Comparison of ENCODE assay signal across 20 cellular contexts in the genomic region with DNA sequence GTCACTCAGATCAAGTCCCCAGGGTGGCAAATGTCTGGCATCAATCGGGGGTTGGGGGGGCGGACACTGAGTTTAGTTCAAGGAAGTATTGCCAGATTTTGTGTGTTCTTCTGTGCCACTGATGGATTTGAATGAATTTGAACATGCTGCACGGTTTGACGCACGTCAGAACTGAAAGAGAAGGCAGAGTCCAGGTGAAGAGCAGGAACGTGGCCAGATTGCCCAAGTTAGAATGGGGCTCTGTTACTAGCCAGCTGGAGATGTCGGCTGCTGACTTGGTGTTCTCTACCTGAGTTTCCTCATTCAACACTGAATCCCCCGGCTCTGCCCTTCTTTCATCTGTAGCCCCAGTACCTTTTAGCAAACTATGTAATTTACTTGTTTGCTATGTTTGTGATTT.
DNase-seq lines count a peak whose midpoint lies in the region; ATAC-seq and TF ChIP-seq lines count a peak whose summit lies in the region.
"Had no signal": no experiment of that assay in that cellular context is flagged by ENCODE, and none has a peak within 500 bp of the region (broad histone marks: within the 10 kb centered on the region; RNA-seq: fewer than 3 reads in every experiment).

No MANE protein-coding gene starts in this region.

- no peak for DNase-seq in activated CD4-positive, alpha-beta T cell treated with anti-CD3 and anti-CD28 coated beads, Interleukin-2, amount 10 ng/mL, durations not matched to agents 7 days and 5 days
- DNase-seq in activated CD4-positive, alpha-beta T cell treated with anti-CD3 and anti-CD28 coated beads, Interleukin-2, amount 10 ng/mL, durations not matched to agents 24 days and 14 days = no peak
- DNase-seq in WTC11 (ENCODE audit: low spot score) (no peak), mesothelial cell of epicardium (ENCODE audit: low spot score in 2 of 2, unreplicated experiment in 2 of 2) (no peak), left colon (no peak), hepatic stellate cell (ENCODE audit: low spot score) (no peak)
- no peak for DNase-seq in stimulated activated CD4-positive, alpha-beta T cell treated with anti-CD3 and anti-CD28 coated beads, Interleukin-4, amount 100 ng/mL, for 1 hour
- DNase-seq: activated CD8-positive, alpha-beta memory T cell treated with anti-CD3 and anti-CD28 coated beads for 24 hours; amniotic stem cell; CD8-positive, alpha-beta T cell; NCI-H1105; NCI-H82; stimulated activated CD4-positive, alpha-beta T cell treated with anti-CD3 and anti-CD28 coated beads, Interleukin-2, amount 100 ng/mL, for 48 hours; transverse colon had no signal

- CTCF ChIA-PET in activated CD4-positive, alpha-beta T cell treated with anti-CD3 and anti-CD28 coated beads, Interleukin-2, amount 10 ng/mL, durations not matched to agents 7 days and 5 days (lab: Charles Lee) = interaction anchor here (1.0 to 3.6 kb wide), 5 partner anchors 10 to 282 kb away, joined by 3 to 73 read pairs (median 3); partner anchors contain the start of gene PFKFB3
- CTCF ChIA-PET in WTC11 (lab: Charles Lee) = interaction anchor here (1.6 to 4.0 kb wide), 3 partner anchors 197 to 313 kb away, joined by 6 to 160 read pairs (median 47); partner anchors contain the start of gene PFKFB3

- ATAC-seq in WTC11 (no peak), left colon (no peak)
- ATAC-seq: activated T-helper 17 cell treated with anti-CD3 and anti-CD28 coated beads, Interleukin-2, amount 50 U/mL, for 72 hours; CD8-positive, alpha-beta T cell; gastroesophageal sphincter had no signal

- peaks cover 6% of the 10 kb centered on the region for H3K27me3 Mint-ChIP-seq in activated CD4-positive, alpha-beta T cell treated with anti-CD3 and anti-CD28 coated beads, Interleukin-2, amount 10 ng/mL, durations not matched to agents 7 days and 5 days
- H3K27me3 Mint-ChIP-seq in activated CD4-positive, alpha-beta T cell treated with anti-CD3 and anti-CD28 coated beads, Interleukin-2, amount 10 ng/mL, durations not matched to agents 24 days and 14 days = peaks cover 3% of the 10 kb centered on the region
- H3K27me3 Mint-ChIP-seq in WTC11 (ENCODE audit: low read depth) (no peaks in the 10 kb centered on the region), mesothelial cell of epicardium (ENCODE audit: low read depth) (peaks cover 19% of the 10 kb centered on the region)
- H3K27me3 Mint-ChIP-seq: activated T-helper 17 cell treated with anti-CD3 and anti-CD28 coated beads, Interleukin-2, amount 50 U/mL, for 72 hours had no signal

- peaks cover 2% of the 10 kb centered on the region for H3K36me3 Mint-ChIP-seq in activated CD4-positive, alpha-beta T cell treated with anti-CD3 and anti-CD28 coated beads, Interleukin-2, amount 10 ng/mL, durations not matched to agents 7 days and 5 days (ENCODE audit: low read depth)
- peaks cover 2% of the 10 kb centered on the region for H3K36me3 Mint-ChIP-seq in activated CD4-positive, alpha-beta T cell treated with anti-CD3 and anti-CD28 coated beads, Interleukin-2, amount 10 ng/mL, durations not matched to agents 24 days and 14 days (ENCODE audit: low read depth)
- H3K36me3 Mint-ChIP-seq in WTC11 (no peaks in the 10 kb centered on the region), mesothelial cell of epicardium (no peaks in the 10 kb centered on the region)
- H3K36me3 Mint-ChIP-seq: CD8-positive, alpha-beta T cell had no signal

- H3K27ac Mint-ChIP-seq in activated CD4-positive, alpha-beta T cell treated with anti-CD3 and anti-CD28 coated beads, Interleukin-2, amount 10 ng/mL, durations not matched to agents 7 days and 5 days = peak overlapping the region; percentile 23
- no peak overlapping the region for H3K27ac Mint-ChIP-seq in activated CD4-positive, alpha-beta T cell treated with anti-CD3 and anti-CD28 coated beads, Interleukin-2, amount 10 ng/mL, durations not matched to agents 24 days and 14 days
- peak overlapping the region; percentile 33; the same call in 1 of the 2 replicates for H3K27ac Mint-ChIP-seq in WTC11
- peak overlapping the region; percentile 24 for H3K27ac Mint-ChIP-seq in mesothelial cell of epicardium
- H3K27ac Mint-ChIP-seq: CD8-positive, alpha-beta T cell had no signal

- peak overlapping the region; percentile 56 for H3K27ac ChIP-seq in temporal lobe (ENCODE audit: low read depth, low read length)
- H3K27ac ChIP-seq: colonic mucosa, epithelial cell of prostate, VCaP had no signal

- no peak overlapping the region for H3K4me3 Mint-ChIP-seq in activated CD4-positive, alpha-beta T cell treated with anti-CD3 and anti-CD28 coated beads, Interleukin-2, amount 10 ng/mL, durations not matched to agents 7 days and 5 days
- H3K4me3 Mint-ChIP-seq in activated CD4-positive, alpha-beta T cell treated with anti-CD3 and anti-CD28 coated beads, Interleukin-2, amount 10 ng/mL, durations not matched to agents 24 days and 14 days = no peak overlapping the region
- H3K4me3 Mint-ChIP-seq in WTC11 = no peak overlapping the region
- no peak overlapping the region for H3K4me3 Mint-ChIP-seq in mesothelial cell of epicardium
- H3K4me3 Mint-ChIP-seq: activated T-helper 17 cell treated with anti-CD3 and anti-CD28 coated beads, Interleukin-2, amount 50 U/mL, for 72 hours; CD8-positive, alpha-beta T cell had no signal

- no peaks in the 10 kb centered on the region for H3K9me3 Mint-ChIP-seq in activated CD4-positive, alpha-beta T cell treated with anti-CD3 and anti-CD28 coated beads, Interleukin-2, amount 10 ng/mL, durations not matched to agents 7 days and 5 days
- no peaks in the 10 kb centered on the region for H3K9me3 Mint-ChIP-seq in activated CD4-positive, alpha-beta T cell treated with anti-CD3 and anti-CD28 coated beads, Interleukin-2, amount 10 ng/mL, durations not matched to agents 24 days and 14 days
- H3K9me3 Mint-ChIP-seq in WTC11 = no peaks in the 10 kb centered on the region
- no peaks in the 10 kb centered on the region for H3K9me3 Mint-ChIP-seq in mesothelial cell of epicardium
- H3K9me3 Mint-ChIP-seq: activated T-helper 17 cell treated with anti-CD3 and anti-CD28 coated beads, Interleukin-2, amount 50 U/mL, for 72 hours; CD8-positive, alpha-beta T cell had no signal

- H3K4me1 Mint-ChIP-seq in activated CD4-positive, alpha-beta T cell treated with anti-CD3 and anti-CD28 coated beads, Interleukin-2, amount 10 ng/mL, durations not matched to agents 7 days and 5 days = peaks cover 40% of the 10 kb centered on the region
- peaks cover 22% of the 10 kb centered on the region for H3K4me1 Mint-ChIP-seq in activated CD4-positive, alpha-beta T cell treated with anti-CD3 and anti-CD28 coated beads, Interleukin-2, amount 10 ng/mL, durations not matched to agents 24 days and 14 days
- peaks cover 25% of the 10 kb centered on the region for H3K4me1 Mint-ChIP-seq in WTC11
- peaks cover 19% of the 10 kb centered on the region for H3K4me1 Mint-ChIP-seq in mesothelial cell of epicardium

- intact Hi-C loops in activated CD4-positive, alpha-beta T cell treated with anti-CD3 and anti-CD28 coated beads, Interleukin-2, amount 10 ng/mL, durations not matched to agents 24 days and 14 days (cut with micrococcal nuclease) = no loop called here
- intact Hi-C loops in left colon (cut with DNase I, micrococcal nuclease) = loop anchor here (2.0 to 10.0 kb wide), 3 partner anchors 198 to 305 kb away; partner anchors contain the start of gene PFKFB3 (in 1 of the 2)

- POLR2A ChIA-PET in activated CD4-positive, alpha-beta T cell treated with anti-CD3 and anti-CD28 coated beads, Interleukin-2, amount 10 ng/mL, durations not matched to agents 7 days and 5 days (lab: Charles Lee) = no interaction called here
- POLR2A ChIA-PET in WTC11 (lab: Charles Lee) = interaction anchor here (2.5 kb wide), 1 partner anchor 197 kb away, joined by 33 read pairs; the partner anchor contains the start of gene PFKFB3

- TF ChIP-seq CTCF in WTC11 (IDR thresholded peaks at IDR 0.05) (no peak), mesothelial cell of epicardium (IDR thresholded peaks at IDR 0.05; ENCODE audit: unreplicated experiment) (no peak)

TF ChIP-seq in WTC11, 78 proteins besides CTCF, POLR2A, EP300 and RAD21 (continues in another document):
- TF ChIP-seq, protein P1, sequence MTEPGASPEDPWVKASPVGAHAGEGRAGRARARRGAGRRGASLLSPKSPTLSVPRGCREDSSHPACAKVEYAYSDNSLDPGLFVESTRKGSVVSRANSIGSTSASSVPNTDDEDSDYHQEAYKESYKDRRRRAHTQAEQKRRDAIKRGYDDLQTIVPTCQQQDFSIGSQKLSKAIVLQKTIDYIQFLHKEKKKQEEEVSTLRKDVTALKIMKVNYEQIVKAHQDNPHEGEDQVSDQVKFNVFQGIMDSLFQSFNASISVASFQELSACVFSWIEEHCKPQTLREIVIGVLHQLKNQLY (CRISPR knock-in tag; IDR thresholded peaks at IDR 0.05) = no peak
- TF ChIP-seq, protein P2, sequence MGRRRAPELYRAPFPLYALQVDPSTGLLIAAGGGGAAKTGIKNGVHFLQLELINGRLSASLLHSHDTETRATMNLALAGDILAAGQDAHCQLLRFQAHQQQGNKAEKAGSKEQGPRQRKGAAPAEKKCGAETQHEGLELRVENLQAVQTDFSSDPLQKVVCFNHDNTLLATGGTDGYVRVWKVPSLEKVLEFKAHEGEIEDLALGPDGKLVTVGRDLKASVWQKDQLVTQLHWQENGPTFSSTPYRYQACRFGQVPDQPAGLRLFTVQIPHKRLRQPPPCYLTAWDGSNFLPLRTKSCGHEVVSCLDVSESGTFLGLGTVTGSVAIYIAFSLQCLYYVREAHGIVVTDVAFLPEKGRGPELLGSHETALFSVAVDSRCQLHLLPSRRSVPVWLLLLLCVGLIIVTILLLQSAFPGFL (CRISPR knock-in tag; IDR thresholded peaks at IDR 0.05; ENCODE audit: borderline replicate concordance) = no peak
- no peak for TF ChIP-seq FOXK1 (CRISPR knock-in tag; IDR thresholded peaks at IDR 0.05)
- no peak for TF ChIP-seq ZNF317 (CRISPR knock-in tag; IDR thresholded peaks at IDR 0.05; ENCODE audit: borderline replicate concordance, low read depth)
- no peak for TF ChIP-seq IRF1 (CRISPR knock-in tag; IDR thresholded peaks at IDR 0.05)
- TF ChIP-seq ZNF671 (CRISPR knock-in tag; IDR thresholded peaks at IDR 0.05) = no peak
- TF ChIP-seq NFE2L1 (CRISPR knock-in tag; IDR thresholded peaks at IDR 0.05) = no peak
- TF ChIP-seq, protein P3, sequence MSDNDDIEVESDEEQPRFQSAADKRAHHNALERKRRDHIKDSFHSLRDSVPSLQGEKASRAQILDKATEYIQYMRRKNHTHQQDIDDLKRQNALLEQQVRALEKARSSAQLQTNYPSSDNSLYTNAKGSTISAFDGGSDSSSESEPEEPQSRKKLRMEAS (CRISPR knock-in tag; IDR thresholded peaks at IDR 0.05) = no peak
